Comparison of ENCODE assay signal across 16 cellular contexts in the genomic region with DNA sequence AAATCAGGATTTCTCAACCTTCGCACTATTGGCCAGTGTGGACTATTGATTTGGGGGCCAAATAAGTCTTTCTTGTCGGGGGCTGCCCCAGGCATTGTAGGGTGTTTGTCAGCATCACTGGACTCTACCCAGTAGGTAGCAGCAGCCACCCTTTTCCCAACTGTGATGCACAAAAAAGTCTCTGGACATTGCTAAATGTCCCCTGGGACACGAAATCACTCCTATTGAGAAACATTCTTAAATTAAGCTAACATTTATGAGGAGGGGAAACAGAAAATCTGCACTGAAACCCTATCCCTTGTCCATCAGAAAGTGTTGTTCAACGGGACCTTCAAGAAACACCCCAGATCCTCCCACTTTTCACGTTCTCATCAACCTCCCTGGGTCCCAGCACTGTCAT. TPM values are rescaled to one million over a fixed set of nuclear protein-coding genes. Genes with fewer than 3 reads are reported as not detected.
A peak's percentile ranks its signal among the peaks of the same experiment; 100 is the strongest.
DNase-seq lines count a peak whose midpoint lies in the region; ATAC-seq and TF ChIP-seq lines count a peak whose summit lies in the region.
"Had no signal": no experiment of that assay in that cellular context is flagged by ENCODE, and none has a peak within 500 bp of the region (broad histone marks: within the 10 kb centered on the region; RNA-seq: fewer than 3 reads in every experiment).

No MANE protein-coding gene starts in this region.

- H3K27ac ChIP-seq in BLaER1 treated with 17β-estradiol and CSF1 and Interleukin-3, amounts not matched to agents 10 nM and 100 nM, result no peak overlapping the region
- no peak overlapping the region for H3K27ac ChIP-seq in naive thymus-derived CD4-positive, alpha-beta T cell (ENCODE audit: low read depth, low read length)
- H3K27ac ChIP-seq: Peyer's patch had no signal

- H3K9me3 ChIP-seq in BLaER1 treated with 17β-estradiol and CSF1 and Interleukin-3, amounts not matched to agents 10 nM and 100 nM (replicated peaks in 1 of 11), result no peaks in the 10 kb centered on the region
- H3K9me3 ChIP-seq in naive thymus-derived CD4-positive, alpha-beta T cell (ENCODE audit: control insufficient read depth in 2 of 3, low read length in 3 of 3), result no peaks in the 10 kb centered on the region
- H3K9me3 ChIP-seq: Peyer's patch had no signal

- CTCF ChIA-PET in naive thymus-derived CD4-positive, alpha-beta T cell (lab: Charles Lee), result no interaction called here

- H3K4me1 ChIP-seq in BLaER1 treated with 17β-estradiol and CSF1 and Interleukin-3, amounts not matched to agents 10 nM and 100 nM, result peaks cover 22 to 69% (median 61%) of the 10 kb centered on the region in 10 experiments
- H3K4me1 ChIP-seq in naive thymus-derived CD4-positive, alpha-beta T cell (ENCODE audit: control insufficient read depth in 2 of 2, insufficient read depth in 2 of 2, low read length in 2 of 2), result peaks cover 15 to 39% of the 10 kb centered on the region in 2 donors

- peaks cover 92% of the 10 kb centered on the region for H3K4me1 Mint-ChIP-seq in central memory CD8-positive, alpha-beta T cell
- H3K4me1 Mint-ChIP-seq in naive thymus-derived CD4-positive, alpha-beta T cell, result peaks cover 58 to 86% (median 80%) of the 10 kb centered on the region in 7 donors

- no peak overlapping the region for H3K4me3 Mint-ChIP-seq in central memory CD8-positive, alpha-beta T cell
- H3K4me3 Mint-ChIP-seq in naive thymus-derived CD4-positive, alpha-beta T cell, result no peak overlapping the region
- H3K4me3 Mint-ChIP-seq: activated naive CD8-positive, alpha-beta T cell treated with anti-CD3 and anti-CD28 coated beads for 36 hours; GM23338; memory B cell; neural crest cell had no signal

- H3K36me3 Mint-ChIP-seq in central memory CD8-positive, alpha-beta T cell (ENCODE audit: insufficient read depth), result peaks cover 56% of the 10 kb centered on the region
- H3K36me3 Mint-ChIP-seq in naive thymus-derived CD4-positive, alpha-beta T cell, result peaks cover 7 to 63% (median 26%) of the 10 kb centered on the region in 5 donors

- no peak for TF ChIP-seq CTCF in NB4 (IDR thresholded peaks at IDR 0.05; ENCODE audit: low read depth, low read length)

- no peaks in the 10 kb centered on the region for H3K9me3 Mint-ChIP-seq in central memory CD8-positive, alpha-beta T cell
- no peaks in the 10 kb centered on the region for H3K9me3 Mint-ChIP-seq in naive thymus-derived CD4-positive, alpha-beta T cell
- H3K9me3 Mint-ChIP-seq: activated naive CD8-positive, alpha-beta T cell treated with anti-CD3 and anti-CD28 coated beads for 36 hours; GM23338; memory B cell; neural crest cell had no signal

- no peak for ATAC-seq in central memory CD8-positive, alpha-beta T cell (replicated peaks; ENCODE audit: extremely low read depth, poor library complexity, severe bottlenecking)
- no peak for ATAC-seq in naive thymus-derived CD4-positive, alpha-beta T cell
- ATAC-seq in HG02588 (IDR thresholded peaks at IDR 0.05; ENCODE audit: unreplicated experiment), result no peak
- ATAC-seq: GM23338 had no signal

- H3K27me3 ChIP-seq in BLaER1 treated with 17β-estradiol and CSF1 and Interleukin-3, amounts not matched to agents 10 nM and 100 nM, result no peaks in the 10 kb centered on the region
- H3K27me3 ChIP-seq in naive thymus-derived CD4-positive, alpha-beta T cell (ENCODE audit: control insufficient read depth in 2 of 2, insufficient read depth in 2 of 2, low read length in 2 of 2), result no peaks in the 10 kb centered on the region
- H3K27me3 ChIP-seq: Peyer's patch had no signal

- no peaks in the 10 kb centered on the region for H3K27me3 Mint-ChIP-seq in central memory CD8-positive, alpha-beta T cell
- H3K27me3 Mint-ChIP-seq in naive thymus-derived CD4-positive, alpha-beta T cell, result no peaks in the 10 kb centered on the region
- H3K27me3 Mint-ChIP-seq: activated naive CD8-positive, alpha-beta T cell treated with anti-CD3 and anti-CD28 coated beads for 36 hours; memory B cell had no signal

- H3K4me2 ChIP-seq in BLaER1 treated with 17β-estradiol and CSF1 and Interleukin-3, amounts not matched to agents 10 nM and 100 nM, result peak overlapping the region in 6 of 11 experiments; percentile 5 to 45 (median 24); a peak in 7 of 22 replicates
- H3K4me2 ChIP-seq: GM23338 had no signal

- intact Hi-C loops in naive thymus-derived CD4-positive, alpha-beta T cell (cut with micrococcal nuclease), result no loop called here

- TF ChIP-seq POLR2A in NB4 (IDR thresholded peaks at IDR 0.05; ENCODE audit: extremely low read depth, insufficient read length), result no peak

- no peak overlapping the region for H3K4me3 ChIP-seq in BLaER1 treated with 17β-estradiol and CSF1 and Interleukin-3, amounts not matched to agents 10 nM and 100 nM
- H3K4me3 ChIP-seq in NB4 (ENCODE audit: low read depth, low read length), result no peak overlapping the region
- no peak overlapping the region for H3K4me3 ChIP-seq in naive thymus-derived CD4-positive, alpha-beta T cell (ENCODE audit: low read length)
- H3K4me3 ChIP-seq: GM23338, Peyer's patch had no signal

- H3K27ac Mint-ChIP-seq in central memory CD8-positive, alpha-beta T cell (ENCODE audit: low read depth), result peak overlapping the region; percentile 88
- H3K27ac Mint-ChIP-seq in naive thymus-derived CD4-positive, alpha-beta T cell, result peak overlapping the region in 5 of 9 donors; percentile 1 to 83 (median 14)
- H3K27ac Mint-ChIP-seq: activated naive CD8-positive, alpha-beta T cell treated with anti-CD3 and anti-CD28 coated beads for 36 hours; GM23338; memory B cell had no signal

- peaks cover 0 to 11% (median 0%) of the 10 kb centered on the region in 11 experiments; a peak in 3 of 22 replicates for H3K36me3 ChIP-seq in BLaER1 treated with 17β-estradiol and CSF1 and Interleukin-3, amounts not matched to agents 10 nM and 100 nM
- H3K36me3 ChIP-seq in naive thymus-derived CD4-positive, alpha-beta T cell (ENCODE audit: control insufficient read depth in 2 of 3, insufficient read depth in 3 of 3, low read length in 3 of 3), result peaks cover 0 to 14% (median 5%) of the 10 kb centered on the region in 3 experiments
- H3K36me3 ChIP-seq: Peyer's patch had no signal

- POLR2A ChIA-PET in naive thymus-derived CD4-positive, alpha-beta T cell (lab: Charles Lee), result no interaction called here

- peak; percentile 57 for DNase-seq in NB4 (ENCODE audit: low read depth)
- DNase-seq in central memory CD8-positive, alpha-beta T cell (ENCODE audit: low spot score in 2 of 2), result no peak
- DNase-seq in naive thymus-derived CD4-positive, alpha-beta T cell, result no peak
- no peak for DNase-seq in amniotic stem cell (lab: John Stamatoyannopoulos, UW)
- DNase-seq in activated CD8-positive, alpha-beta memory T cell treated with anti-CD3 and anti-CD28 coated beads, Interleukin-2, amount 50 U/mL, for 4 hours, result no peak
- no peak for DNase-seq in NCI-H1092 treated with DMSO at 0.1 percent for 48 hours (lab: John Stamatoyannopoulos, UW)
- DNase-seq: activated CD4-positive, alpha-beta T cell treated with anti-CD3 and anti-CD28 coated beads for 4 hours; activated naive CD8-positive, alpha-beta T cell treated with anti-CD3 and anti-CD28 coated beads for 36 hours; kidney; Peyer's patch had no signal

- H3K9ac ChIP-seq in BLaER1 treated with 17β-estradiol and CSF1 and Interleukin-3, amounts not matched to agents 10 nM and 100 nM, result no peak overlapping the region

- H4K20me1 ChIP-seq in BLaER1 treated with 17β-estradiol and CSF1 and Interleukin-3, amounts not matched to agents 10 nM and 100 nM, result peaks cover 0 to 4% (median 0%) of the 10 kb centered on the region in 11 experiments; a peak in 2 of 22 replicates

RNA-seq across cellular contexts. Expression of gene NFATC2, which starts 54.2 kb away (rescaled TPM):
- total RNA-seq in naive thymus-derived CD4-positive, alpha-beta T cell, result 10 to 100 TPM; 39.8 to 66.8 (median 44.8) TPM
- polyA plus RNA-seq in naive thymus-derived CD4-positive, alpha-beta T cell, result 10 to 100 TPM; 16.6 to 30.1 TPM
- total RNA-seq: bronchial epithelial cell had no signal
